In the genomic region with DNA sequence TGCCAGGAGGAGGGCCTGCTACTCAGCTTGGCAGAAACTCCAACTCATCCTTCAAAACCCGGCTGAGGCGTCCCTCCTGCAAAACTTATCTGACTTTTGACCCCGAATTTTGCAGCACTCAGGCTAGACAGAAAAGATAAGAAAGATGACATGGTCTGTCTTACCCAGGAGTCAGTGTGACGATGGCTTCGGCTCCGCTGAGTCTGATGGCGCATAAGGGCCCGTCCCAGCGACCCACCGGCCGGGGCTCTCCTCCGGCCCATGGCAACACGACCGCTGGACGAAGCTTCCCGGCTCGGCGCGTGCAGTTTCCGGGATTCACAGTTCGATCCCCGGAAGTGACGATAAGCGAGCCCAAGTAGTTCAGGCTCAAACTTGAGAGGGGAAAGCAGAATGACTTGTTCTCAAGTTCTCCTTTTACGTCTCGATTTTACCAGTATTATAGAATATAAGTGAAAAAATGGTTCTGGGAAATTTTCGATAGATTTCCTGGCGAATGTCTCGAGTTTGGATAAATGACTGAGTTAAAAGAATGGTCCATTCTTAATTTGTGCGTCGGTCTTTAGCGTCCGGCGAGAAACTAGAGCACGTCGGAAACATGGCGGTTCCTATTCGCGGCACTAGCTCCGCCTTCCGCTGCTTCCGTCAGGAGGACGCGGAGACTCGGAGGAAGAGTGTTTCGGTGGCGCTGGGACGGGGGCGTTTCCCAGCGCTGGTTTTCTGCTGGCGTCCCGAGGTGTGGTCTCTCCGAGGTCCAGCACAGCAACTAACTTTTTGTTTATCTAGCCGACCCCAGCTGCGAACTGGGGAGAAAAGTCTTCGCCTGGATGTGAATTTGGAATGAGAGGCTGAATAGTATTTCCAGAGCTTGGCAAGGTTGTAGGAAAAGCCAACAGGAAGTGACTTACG, we compare ENCODE assay signal across 1 cellular context.
TF ChIP-seq lines count a peak whose summit lies in the region.

TSS of gene LSG1 (minus strand) at position 292 of the 909 bp plus-strand sequence. CDS start at position 263, 29 bp downstream.

TF ChIP-seq in HepG2, 621 proteins besides CTCF, POLR2A, EP300 and RAD21 (continued from another document and continues in another):
- TF ChIP-seq, protein P1, sequence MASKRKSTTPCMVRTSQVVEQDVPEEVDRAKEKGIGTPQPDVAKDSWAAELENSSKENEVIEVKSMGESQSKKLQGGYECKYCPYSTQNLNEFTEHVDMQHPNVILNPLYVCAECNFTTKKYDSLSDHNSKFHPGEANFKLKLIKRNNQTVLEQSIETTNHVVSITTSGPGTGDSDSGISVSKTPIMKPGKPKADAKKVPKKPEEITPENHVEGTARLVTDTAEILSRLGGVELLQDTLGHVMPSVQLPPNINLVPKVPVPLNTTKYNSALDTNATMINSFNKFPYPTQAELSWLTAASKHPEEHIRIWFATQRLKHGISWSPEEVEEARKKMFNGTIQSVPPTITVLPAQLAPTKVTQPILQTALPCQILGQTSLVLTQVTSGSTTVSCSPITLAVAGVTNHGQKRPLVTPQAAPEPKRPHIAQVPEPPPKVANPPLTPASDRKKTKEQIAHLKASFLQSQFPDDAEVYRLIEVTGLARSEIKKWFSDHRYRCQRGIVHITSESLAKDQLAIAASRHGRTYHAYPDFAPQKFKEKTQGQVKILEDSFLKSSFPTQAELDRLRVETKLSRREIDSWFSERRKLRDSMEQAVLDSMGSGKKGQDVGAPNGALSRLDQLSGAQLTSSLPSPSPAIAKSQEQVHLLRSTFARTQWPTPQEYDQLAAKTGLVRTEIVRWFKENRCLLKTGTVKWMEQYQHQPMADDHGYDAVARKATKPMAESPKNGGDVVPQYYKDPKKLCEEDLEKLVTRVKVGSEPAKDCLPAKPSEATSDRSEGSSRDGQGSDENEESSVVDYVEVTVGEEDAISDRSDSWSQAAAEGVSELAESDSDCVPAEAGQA (IDR thresholded peaks at IDR 0.05; ENCODE audit: low read depth): peak; percentile 94
- TF ChIP-seq, protein P1 (CRISPR knock-in tag; IDR thresholded peaks at IDR 0.05; ENCODE audit: borderline replicate concordance): no peak
- TF ChIP-seq, protein P2, sequence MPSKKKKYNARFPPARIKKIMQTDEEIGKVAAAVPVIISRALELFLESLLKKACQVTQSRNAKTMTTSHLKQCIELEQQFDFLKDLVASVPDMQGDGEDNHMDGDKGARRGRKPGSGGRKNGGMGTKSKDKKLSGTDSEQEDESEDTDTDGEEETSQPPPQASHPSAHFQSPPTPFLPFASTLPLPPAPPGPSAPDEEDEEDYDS (CRISPR knock-in tag; IDR thresholded peaks at IDR 0.05): peak; percentile 25; the same call in 1 of the 2 replicates
- TF ChIP-seq FOXA1 (IDR thresholded peaks at IDR 0.05): no peak
- peak; percentile 28; the same call in 1 of the 2 replicates for TF ChIP-seq FOXA1 (CRISPR knock-in tag; IDR thresholded peaks at IDR 0.05)
- TF ChIP-seq CBX1 (IDR thresholded peaks at IDR 0.05; ENCODE audit: low read depth): peak; percentile 2
- no peak for TF ChIP-seq KIAA2018 (CRISPR knock-in tag; IDR thresholded peaks at IDR 0.05; ENCODE audit: borderline replicate concordance)
- peak; percentile 85 for TF ChIP-seq CREB1 (IDR thresholded peaks at IDR 0.05)
- peak; percentile 97 for TF ChIP-seq CREB1 (CRISPR knock-in tag; IDR thresholded peaks at IDR 0.05)
- 0 out of 2 replicates have a peak, but pooled peaks have one; percentile 77 for TF ChIP-seq ZBTB38 (CRISPR knock-in tag; IDR thresholded peaks at IDR 0.05)
- peak; percentile 51; the same call in 1 of the 2 replicates for TF ChIP-seq ZNF768 (CRISPR knock-in tag; IDR thresholded peaks at IDR 0.05)
- peak; percentile 88; the same call in 1 of the 2 replicates for TF ChIP-seq IRF2 (CRISPR knock-in tag; IDR thresholded peaks at IDR 0.05)
- peak; percentile 84; the same call in 1 of the 2 replicates for TF ChIP-seq WIZ (CRISPR knock-in tag; IDR thresholded peaks at IDR 0.05)
- TF ChIP-seq, protein P3, sequence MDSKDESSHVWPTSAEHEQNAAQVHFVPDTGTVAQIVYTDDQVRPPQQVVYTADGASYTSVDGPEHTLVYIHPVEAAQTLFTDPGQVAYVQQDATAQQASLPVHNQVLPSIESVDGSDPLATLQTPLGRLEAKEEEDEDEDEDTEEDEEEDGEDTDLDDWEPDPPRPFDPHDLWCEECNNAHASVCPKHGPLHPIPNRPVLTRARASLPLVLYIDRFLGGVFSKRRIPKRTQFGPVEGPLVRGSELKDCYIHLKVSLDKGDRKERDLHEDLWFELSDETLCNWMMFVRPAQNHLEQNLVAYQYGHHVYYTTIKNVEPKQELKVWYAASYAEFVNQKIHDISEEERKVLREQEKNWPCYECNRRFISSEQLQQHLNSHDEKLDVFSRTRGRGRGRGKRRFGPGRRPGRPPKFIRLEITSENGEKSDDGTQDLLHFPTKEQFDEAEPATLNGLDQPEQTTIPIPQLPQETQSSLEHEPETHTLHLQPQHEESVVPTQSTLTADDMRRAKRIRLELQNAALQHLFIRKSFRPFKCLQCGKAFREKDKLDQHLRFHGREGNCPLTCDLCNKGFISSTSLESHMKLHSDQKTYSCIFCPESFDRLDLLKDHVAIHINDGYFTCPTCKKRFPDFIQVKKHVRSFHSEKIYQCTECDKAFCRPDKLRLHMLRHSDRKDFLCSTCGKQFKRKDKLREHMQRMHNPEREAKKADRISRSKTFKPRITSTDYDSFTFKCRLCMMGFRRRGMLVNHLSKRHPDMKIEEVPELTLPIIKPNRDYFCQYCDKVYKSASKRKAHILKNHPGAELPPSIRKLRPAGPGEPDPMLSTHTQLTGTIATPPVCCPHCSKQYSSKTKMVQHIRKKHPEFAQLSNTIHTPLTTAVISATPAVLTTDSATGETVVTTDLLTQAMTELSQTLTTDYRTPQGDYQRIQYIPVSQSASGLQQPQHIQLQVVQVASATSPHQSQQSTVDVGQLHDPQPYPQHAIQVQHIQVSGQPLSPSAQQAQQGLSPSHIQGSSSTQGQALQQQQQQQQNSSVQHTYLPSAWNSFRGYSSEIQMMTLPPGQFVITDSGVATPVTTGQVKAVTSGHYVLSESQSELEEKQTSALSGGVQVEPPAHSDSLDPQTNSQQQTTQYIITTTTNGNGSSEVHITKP (CRISPR knock-in tag; IDR thresholded peaks at IDR 0.05; ENCODE audit: low read depth): peak; percentile 100
- no peak for TF ChIP-seq NFYC (CRISPR knock-in tag; IDR thresholded peaks at IDR 0.05)
- TF ChIP-seq ZBTB21 (CRISPR knock-in tag; IDR thresholded peaks at IDR 0.05): peak; percentile 85
- TF ChIP-seq FOXO1 (CRISPR knock-in tag; IDR thresholded peaks at IDR 0.05): peak; percentile 33; the same call in 1 of the 2 replicates
- peak; percentile 13; the same call in 1 of the 2 replicates for TF ChIP-seq CHCHD3 (CRISPR knock-in tag; IDR thresholded peaks at IDR 0.05)
- TF ChIP-seq ZNF205 (CRISPR knock-in tag; IDR thresholded peaks at IDR 0.05): 0 out of 2 replicates have a peak, but pooled peaks have one; percentile 52
- TF ChIP-seq ZFP36L2 (CRISPR knock-in tag; IDR thresholded peaks at IDR 0.05): no peak
- TF ChIP-seq SMARCC2 (IDR thresholded peaks at IDR 0.05): no peak
- no peak for TF ChIP-seq ZC3H13 (CRISPR knock-in tag; IDR thresholded peaks at IDR 0.05)
- TF ChIP-seq SMAD3 (CRISPR knock-in tag; IDR thresholded peaks at IDR 0.05): peak; percentile 88
- peak; percentile 60; the same call in 1 of the 2 replicates for TF ChIP-seq RXRA (CRISPR knock-in tag; IDR thresholded peaks at IDR 0.05)
- no peak for TF ChIP-seq DPF2 (CRISPR knock-in tag; IDR thresholded peaks at IDR 0.05; ENCODE audit: borderline replicate concordance, low read depth)
- peak; percentile 81 for TF ChIP-seq ZSCAN31 (CRISPR knock-in tag; IDR thresholded peaks at IDR 0.05; ENCODE audit: low read depth)
- TF ChIP-seq BCL6 (CRISPR knock-in tag; IDR thresholded peaks at IDR 0.05): peak; percentile 69
- no peak; the same call in 1 of the 2 replicates for TF ChIP-seq ZNF552 (CRISPR knock-in tag; IDR thresholded peaks at IDR 0.05; ENCODE audit: borderline replicate concordance)
- peak; percentile 92 for TF ChIP-seq ZNF816 (CRISPR knock-in tag; IDR thresholded peaks at IDR 0.05; ENCODE audit: borderline replicate concordance)
- no peak; the same call in 1 of the 2 replicates for TF ChIP-seq ZNF546 (CRISPR knock-in tag; conservative IDR thresholded peaks at IDR 0.05)
- TF ChIP-seq PHF8 (CRISPR knock-in tag; IDR thresholded peaks at IDR 0.05): peak; percentile 80
- no peak for TF ChIP-seq GTF2F1 (IDR thresholded peaks at IDR 0.05; ENCODE audit: low read length)
- TF ChIP-seq MAF1 (CRISPR knock-in tag; IDR thresholded peaks at IDR 0.05; ENCODE audit: borderline replicate concordance): 0 out of 2 replicates have a peak, but pooled peaks have one; percentile 18
- 0 out of 2 replicates have a peak, but pooled peaks have one; percentile 28 for TF ChIP-seq DNMT1 (CRISPR knock-in tag; IDR thresholded peaks at IDR 0.05)
- TF ChIP-seq GPN1 (CRISPR knock-in tag; IDR thresholded peaks at IDR 0.05; ENCODE audit: borderline replicate concordance): no peak
- TF ChIP-seq ZNF496 (CRISPR knock-in tag; IDR thresholded peaks at IDR 0.05; ENCODE audit: insufficient replicate concordance): no peak
- no peak for TF ChIP-seq HOXA9 (CRISPR knock-in tag; IDR thresholded peaks at IDR 0.05; ENCODE audit: borderline replicate concordance)
- TF ChIP-seq RFXAP (CRISPR knock-in tag; IDR thresholded peaks at IDR 0.05; ENCODE audit: borderline replicate concordance): peak; percentile 38; the same call in 1 of the 2 replicates
- TF ChIP-seq PCBP1 (IDR thresholded peaks at IDR 0.05; ENCODE audit: borderline replicate concordance, low read depth, low read length): no peak
